ENCODE assay signal across 23 cellular contexts in genomic region chr9:32376295-32376694, GRCh38. TPM values are rescaled to one million over a fixed set of nuclear protein-coding genes. Genes with fewer than 3 reads are reported as not detected.
DNase-seq lines count a peak whose midpoint lies in the region; ATAC-seq and TF ChIP-seq lines count a peak whose summit lies in the region.
"Had no signal": no experiment of that assay in that cellular context is flagged by ENCODE, and none has a peak within 500 bp of the region (broad histone marks: within the 10 kb centered on the region; RNA-seq: fewer than 3 reads in every experiment).

No MANE protein-coding gene starts in this region.

- no peak overlapping the region for H3K4me2 ChIP-seq in GM23338
- H3K4me2 ChIP-seq in KMS-11: no peak overlapping the region
- H3K4me2 ChIP-seq in mesendoderm (ENCODE audit: low read length): no peak overlapping the region
- H3K4me2 ChIP-seq: SK-N-SH had no signal

- peaks cover 7% of the 10 kb centered on the region; the same call in 1 of the 2 replicates for H3K9me2 ChIP-seq in GM23338 (ENCODE audit: insufficient read depth)
- H3K9me2 ChIP-seq: SK-N-SH had no signal

- no peaks in the 10 kb centered on the region for H3K36me3 ChIP-seq in GM23338 (ENCODE audit: insufficient read depth)
- no peaks in the 10 kb centered on the region for H3K36me3 ChIP-seq in KMS-11 (ENCODE audit: insufficient read depth)
- no peaks in the 10 kb centered on the region for H3K36me3 ChIP-seq in mesendoderm (ENCODE audit: control insufficient read depth, insufficient read depth, low read length)
- H3K36me3 ChIP-seq: BLaER1 treated with 17β-estradiol and CSF1 and Interleukin-3, amounts not matched to agents 10 nM and 100 nM had no signal

- H2AK5ac ChIP-seq in mesendoderm (ENCODE audit: low read length): no peak overlapping the region

- H3K79me2 ChIP-seq in GM23338 (replicated peaks; ENCODE audit: insufficient read depth) (no peaks in the 10 kb centered on the region), KMS-11 (ENCODE audit: insufficient read depth, low read depth) (no peaks in the 10 kb centered on the region), mesendoderm (ENCODE audit: control insufficient read depth, insufficient read depth, low read length) (no peaks in the 10 kb centered on the region)

- no peak for ATAC-seq in GM23338
- ATAC-seq: Panc1 had no signal

- H3K27me3 ChIP-seq in GM23338 (ENCODE audit: insufficient read depth) (no peaks in the 10 kb centered on the region), KMS-11 (ENCODE audit: insufficient read depth, low read depth) (no peaks in the 10 kb centered on the region), mesendoderm (ENCODE audit: insufficient read depth, low read length, poor library complexity) (no peaks in the 10 kb centered on the region)
- H3K27me3 ChIP-seq: BLaER1 treated with 17β-estradiol and CSF1 and Interleukin-3, amounts not matched to agents 10 nM and 100 nM had no signal

- peaks cover 1% of the 10 kb centered on the region for H3K27me3 Mint-ChIP-seq in GM23338 (ENCODE audit: insufficient read depth, low read depth, poor library complexity)

- H3K4me1 Mint-ChIP-seq in GM23338: peaks cover 12% of the 10 kb centered on the region

- no peak overlapping the region for H3K4me3 Mint-ChIP-seq in GM23338
- H3K4me3 Mint-ChIP-seq: CD4-positive, alpha-beta memory T cell; HFFc6 had no signal

- H3K4me3 ChIP-seq in GM23338 (no peak overlapping the region), KMS-11 (IDR thresholded peaks at IDR 0.05; ENCODE audit: insufficient read depth, low read depth, low read length) (no peak overlapping the region), mesendoderm (ENCODE audit: low read length) (no peak overlapping the region)
- H3K4me3 ChIP-seq: BLaER1 treated with 17β-estradiol and CSF1 and Interleukin-3, amounts not matched to agents 10 nM and 100 nM had no signal

- no peaks in the 10 kb centered on the region for H3K36me3 Mint-ChIP-seq in GM23338 (ENCODE audit: low read depth)
- H3K36me3 Mint-ChIP-seq: CD4-positive, alpha-beta memory T cell had no signal

- no peak overlapping the region for H4K8ac ChIP-seq in mesendoderm (ENCODE audit: low read depth, low read length)

- no peak for TF ChIP-seq CTCF in GM23338 (conservative IDR thresholded peaks at IDR 0.05; ENCODE audit: low read depth in 2 of 2)
- no peak for TF ChIP-seq CTCF in KMS-11 (conservative IDR thresholded peaks at IDR 0.05; ENCODE audit: low read depth, low read length)

- H2BK120ac ChIP-seq in mesendoderm (ENCODE audit: low read depth, low read length): no peak overlapping the region

- H4K5ac ChIP-seq in mesendoderm (ENCODE audit: low read length): no peak overlapping the region

- H2BK5ac ChIP-seq in mesendoderm (ENCODE audit: low read length): no peak overlapping the region

- H2AFZ ChIP-seq in GM23338 (peak overlapping the region; percentile 96), KMS-11 (ENCODE audit: low read depth) (0 out of 2 replicates have a peak overlapping the region, but pooled peaks have one; percentile 16)

- no peaks in the 10 kb centered on the region for H3K79me1 ChIP-seq in mesendoderm (ENCODE audit: low read length)

- H3K9ac ChIP-seq in KMS-11: no peak overlapping the region
- no peak overlapping the region for H3K9ac ChIP-seq in mesendoderm (ENCODE audit: low read length)
- H3K9ac ChIP-seq: BLaER1 treated with 17β-estradiol and CSF1 and Interleukin-3, amounts not matched to agents 10 nM and 100 nM; SK-N-SH had no signal

- DNase-seq in GM23338 (ENCODE audit: low spot score) (peak; percentile 40), OCI-M1 (lab: John Stamatoyannopoulos, UW) (peak; percentile 12), mesendoderm (peak; percentile 26), NCI-H774 (lab: John Stamatoyannopoulos, UW) (no peak), NOMO-1 (lab: John Stamatoyannopoulos, UW; ENCODE audit: unreplicated experiment in 2 of 2) (no peak), NCI-H146 (lab: John Stamatoyannopoulos, UW) (no peak)
- DNase-seq: ACHN; Caco-2; CD4-positive, alpha-beta memory T cell; DMS153; HFFc6; NCI-H1048; NCI-H1436; NCI-H1930; NCI-H226; NCI-H510A treated with DMSO at 0.1 percent for 48 hours; SIG-M5; SK-N-SH; T-helper 2 cell had no signal

- WGBS in mesendoderm (ENCODE audit: extremely low coverage, insufficient coverage, low lambda C conversion rate): no CpG with 5 or more reads among the region's 2 CpGs

- H3K27ac ChIP-seq in GM23338 (ENCODE audit: low read depth) (no peak overlapping the region), KMS-11 (no peak overlapping the region), mesendoderm (ENCODE audit: low read depth, low read length) (no peak overlapping the region)
- H3K27ac ChIP-seq: BLaER1 treated with 17β-estradiol and CSF1 and Interleukin-3, amounts not matched to agents 10 nM and 100 nM; HL-60 had no signal

- no peaks in the 10 kb centered on the region for H3F3A ChIP-seq in GM23338 (replicated peaks; ENCODE audit: low read depth)

- no peak overlapping the region for H3K56ac ChIP-seq in mesendoderm (ENCODE audit: low read length)

- no peak overlapping the region for H3K4ac ChIP-seq in mesendoderm (ENCODE audit: low read depth, low read length)

- H3K27ac Mint-ChIP-seq in GM23338: no peak overlapping the region; the same call in 1 of the 2 replicates
- H3K27ac Mint-ChIP-seq: CD4-positive, alpha-beta memory T cell; HFFc6 had no signal

- no peak overlapping the region for H2BK15ac ChIP-seq in mesendoderm (replicated peaks; ENCODE audit: low read depth)

- H3K9me3 Mint-ChIP-seq in GM23338: peaks cover 5% of the 10 kb centered on the region; the same call in 1 of the 3 replicates
- H3K9me3 Mint-ChIP-seq: HFFc6 had no signal

- H3K4me1 ChIP-seq in GM23338 (ENCODE audit: insufficient read depth) (no peaks in the 10 kb centered on the region), KMS-11 (ENCODE audit: low read depth, poor library complexity, severe bottlenecking) (peaks cover 14% of the 10 kb centered on the region), mesendoderm (ENCODE audit: control insufficient read depth, low read depth, low read length) (no peaks in the 10 kb centered on the region)
- H3K4me1 ChIP-seq: Caco-2 had no signal

- H3K23ac ChIP-seq in mesendoderm (ENCODE audit: low read length): no peak overlapping the region

- no peak overlapping the region for H3K18ac ChIP-seq in mesendoderm (ENCODE audit: low read length)

- H4K20me1 ChIP-seq in GM23338 (replicated peaks; ENCODE audit: insufficient read depth) (no peaks in the 10 kb centered on the region), KMS-11 (ENCODE audit: insufficient read depth) (no peaks in the 10 kb centered on the region)
- H4K20me1 ChIP-seq: BLaER1 treated with 17β-estradiol and CSF1 and Interleukin-3, amounts not matched to agents 10 nM and 100 nM had no signal

TF ChIP-seq in GM23338, 12 proteins besides CTCF, POLR2A, EP300 and RAD21 (continues in another document):
- TF ChIP-seq JUNB (IDR thresholded peaks at IDR 0.05; ENCODE audit: unreplicated experiment) (no peak), EZH2phosphoT487 (IDR thresholded peaks at IDR 0.05; ENCODE audit: unreplicated experiment) (no peak), ZNF114 (CRISPR knock-in tag; IDR thresholded peaks at IDR 0.05) (no peak), EZH2 (IDR thresholded peaks at IDR 0.05; ENCODE audit: low read depth, unreplicated experiment) (no peak), NANOG (IDR thresholded peaks at IDR 0.05; ENCODE audit: borderline replicate concordance) (no peak), CREB1 (CRISPR knock-in tag; IDR thresholded peaks at IDR 0.05; ENCODE audit: low read depth) (no peak), STAT1 (IDR thresholded peaks at IDR 0.05; ENCODE audit: unreplicated experiment) (no peak), ETS1 (IDR thresholded peaks at IDR 0.05) (no peak), POLR2AphosphoS5 (IDR thresholded peaks at IDR 0.05; ENCODE audit: low read depth) (no peak)

RNA-seq across cellular contexts. Expression of gene ACO1, which starts 8.1 kb away (rescaled TPM):
- 38.9 and 41.0 TPM in 2 replicates for total RNA-seq in GM23338 (2014; rRNA removed; shearing (Covaris generic))
- 16.2 and 16.6 TPM in 2 replicates for polyA plus RNA-seq in GM23338 (2016; fragmentation: Nextera tagmentation; extraction: Ambion mirVana)
- polyA plus RNA-seq in mesendoderm (2013, experiment 1 of 2): 23.5 TPM
- 23.6 TPM for polyA plus RNA-seq in mesendoderm (2013, experiment 2 of 2)

Comparison
In these comparisons a context has a peak if more than half of its experiments do, and no peak if none do; other contexts are left out.
1. DNase-seq: peak in GM23338 (single experiment), OCI-M1 (single experiment) and mesendoderm (single experiment); none in NCI-H774 (single experiment), NOMO-1 (0 of 2) and NCI-H146 (single experiment).